Comparison of ENCODE assay signal across 10 cellular contexts in the genomic region with DNA sequence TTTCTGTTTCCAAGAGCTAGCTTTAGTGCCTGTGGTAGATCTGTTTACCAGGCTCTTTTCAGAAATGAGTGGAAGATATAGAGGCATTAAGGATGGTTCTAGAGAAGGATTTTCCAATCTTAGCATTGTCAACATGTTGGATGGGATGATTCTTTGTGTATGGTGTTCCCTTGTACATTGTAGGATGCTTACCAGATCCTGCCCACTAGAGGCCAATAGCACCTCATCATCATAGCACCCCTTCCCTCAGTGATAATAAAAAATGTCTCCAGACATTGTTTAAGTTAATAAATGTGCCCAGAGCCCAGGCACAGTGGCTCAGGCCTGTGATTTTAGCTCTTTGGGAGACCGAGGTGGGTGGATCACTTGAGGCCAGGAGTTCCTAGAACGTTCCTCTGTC.
"Had no signal": no experiment of that assay in that cellular context is flagged by ENCODE, and none has a peak within 500 bp of the region (broad histone marks: within the 10 kb centered on the region; RNA-seq: fewer than 3 reads in every experiment).

No MANE protein-coding gene starts in this region.

- H3K9me3 ChIP-seq: HAP-1 had no signal

- H3K4me3 ChIP-seq: GM23248, HAP-1, K562 had no signal

- ATAC-seq: HCT116, K562 had no signal

- H3K9ac ChIP-seq: GM23248 had no signal

- FAIRE-seq: HTR-8/SVneo, K562 had no signal

- H2AFZ ChIP-seq: GM23248 had no signal

- DNase-seq: GM23248, GOT3, H7, HFFc6, IMR-90, KG1 had no signal

- H3K27ac ChIP-seq: GM23248 had no signal

- H3K4me1 ChIP-seq: HAP-1 had no signal

- H3K36me3 ChIP-seq: HAP-1 had no signal
